In genomic region chr3:10983219-10983916, GRCh38 we compare ENCODE assay signal across 8 cellular contexts. TPM values are rescaled to one million over a fixed set of nuclear protein-coding genes. Genes with fewer than 3 reads are reported as not detected.
DNase-seq lines count a peak whose midpoint lies in the region; ATAC-seq, FAIRE-seq and TF ChIP-seq lines count a peak whose summit lies in the region.

No MANE protein-coding gene starts in this region.

- H3K27ac ChIP-seq in CD4-positive, alpha-beta T cell (ENCODE audit: low read depth, low read length) = no peak overlapping the region
- H3K27ac ChIP-seq in OCI-LY1 (ENCODE audit: low read depth, low read length, poor library complexity, severe bottlenecking) (no peak overlapping the region), dorsolateral prefrontal cortex (peak overlapping the region in 43 of 59 donors; percentile 10 to 86 (median 57))

- H3K79me2 ChIP-seq in OCI-LY1 (ENCODE audit: insufficient read depth, low read length) = no peaks in the 10 kb centered on the region

- TF ChIP-seq CTCF in CD4-positive, alpha-beta T cell (IDR thresholded peaks at IDR 0.05) = peak; percentile 63
- TF ChIP-seq CTCF in OCI-LY1 (IDR thresholded peaks at IDR 0.05; ENCODE audit: low read length) (peak; percentile 72), dorsolateral prefrontal cortex (IDR thresholded peaks at IDR 0.05 in 54 of 56, conservative IDR thresholded peaks at IDR 0.05 in 2 of 56; ENCODE audit: low read depth in 1 of 56, partially characterized antibody in 56 of 56) (peak; percentile 66 to 95 (median 86)), mesothelial cell of epicardium (IDR thresholded peaks at IDR 0.05; ENCODE audit: unreplicated experiment) (peak; percentile 81)

- H4K20me1 ChIP-seq in OCI-LY1 (ENCODE audit: insufficient read depth, low read length) = no peaks in the 10 kb centered on the region

- no peaks in the 10 kb centered on the region for H3K27me3 ChIP-seq in CD4-positive, alpha-beta T cell (ENCODE audit: control insufficient read depth, insufficient read depth, low read length)
- H3K27me3 ChIP-seq in OCI-LY1 (ENCODE audit: insufficient read depth, low read length) = no peaks in the 10 kb centered on the region
- H3K27me3 ChIP-seq in dorsolateral prefrontal cortex = no peaks in the 10 kb centered on the region

- H3K9ac ChIP-seq in OCI-LY1 (ENCODE audit: low read length) = no peak overlapping the region

- intact Hi-C loops in CD4-positive, alpha-beta T cell (cut with DNase I, micrococcal nuclease) = no loop called here
- intact Hi-C loops in dorsolateral prefrontal cortex (cut with DNase I) = loop anchor here (2.0 to 5.0 kb wide), 3 partner anchors 33 to 39 kb away; no protein-coding TSS in a partner anchor

- CTCF ChIA-PET in CD4-positive, alpha-beta T cell (lab: Charles Lee) = interaction anchor here (1.3 kb wide), 1 partner anchor 8 kb away, joined by 3 read pairs; no protein-coding TSS in a partner anchor

- H3K4me3 ChIP-seq in OCI-LY1 (ENCODE audit: low read depth, low read length, poor library complexity, severe bottlenecking) (no peak overlapping the region), dorsolateral prefrontal cortex (peak overlapping the region in 35 of 59 donors; percentile 7 to 54 (median 28))

- no peaks in the 10 kb centered on the region for H3K36me3 Mint-ChIP-seq in CD4-positive, alpha-beta T cell (ENCODE audit: low read depth)
- H3K36me3 Mint-ChIP-seq in mesothelial cell of epicardium = no peaks in the 10 kb centered on the region

- no peak for ATAC-seq in CD4-positive, alpha-beta T cell (ENCODE audit: poor library complexity)
- ATAC-seq in GM21367 (IDR thresholded peaks at IDR 0.05; ENCODE audit: unreplicated experiment) (no peak), HG03139 (IDR thresholded peaks at IDR 0.05; ENCODE audit: unreplicated experiment) (no peak)

- POLR2A ChIA-PET in CD4-positive, alpha-beta T cell (lab: Charles Lee) = no interaction called here

- no peak overlapping the region for H3K27ac Mint-ChIP-seq in CD4-positive, alpha-beta T cell
- H3K27ac Mint-ChIP-seq in mesothelial cell of epicardium = peak overlapping the region; percentile 68

- no peaks in the 10 kb centered on the region for H3F3A ChIP-seq in OCI-LY1 (ENCODE audit: insufficient read depth, low read length)

- peaks cover 9% of the 10 kb centered on the region for H3K4me1 Mint-ChIP-seq in CD4-positive, alpha-beta T cell (ENCODE audit: low read depth)
- H3K4me1 Mint-ChIP-seq in mesothelial cell of epicardium = peaks cover 8% of the 10 kb centered on the region

- H3K4me2 ChIP-seq in OCI-LY1 (ENCODE audit: low read length) = no peak overlapping the region

- H3K4me1 ChIP-seq in OCI-LY1 (ENCODE audit: insufficient read depth, low read length, severe bottlenecking) = no peaks in the 10 kb centered on the region

- H3K9me2 ChIP-seq in OCI-LY1 (ENCODE audit: low read depth, low read length) = no peaks in the 10 kb centered on the region

- no peak for DNase-seq in CD4-positive, alpha-beta T cell
- peak; percentile 20 for DNase-seq in GM18507 (ENCODE audit: extremely low spot score, insufficient read length, low read depth)
- DNase-seq in dorsolateral prefrontal cortex = peak in 3 of 10 donors; percentile 46 to 58 (median 52)
- DNase-seq in mesothelial cell of epicardium (ENCODE audit: low spot score in 2 of 2, unreplicated experiment in 2 of 2) = no peak
- DNase-seq in occipital lobe (lab: John Stamatoyannopoulos, UW) = no peak

- peaks cover 2% of the 10 kb centered on the region for H3K9me3 Mint-ChIP-seq in CD4-positive, alpha-beta T cell
- H3K9me3 Mint-ChIP-seq in mesothelial cell of epicardium = no peaks in the 10 kb centered on the region

- no peaks in the 10 kb centered on the region for H3K36me3 ChIP-seq in OCI-LY1 (ENCODE audit: insufficient read depth, low read length)

- H3K27me3 Mint-ChIP-seq in CD4-positive, alpha-beta T cell = peaks cover 18% of the 10 kb centered on the region
- H3K27me3 Mint-ChIP-seq in mesothelial cell of epicardium (ENCODE audit: low read depth) = peaks cover 68% of the 10 kb centered on the region

- no peaks in the 10 kb centered on the region for H3K9me3 ChIP-seq in CD4-positive, alpha-beta T cell (ENCODE audit: control insufficient read depth, low read length)
- no peaks in the 10 kb centered on the region for H3K9me3 ChIP-seq in OCI-LY1 (ENCODE audit: low read length)

- H3K4me3 Mint-ChIP-seq in CD4-positive, alpha-beta T cell = no peak overlapping the region
- no peak overlapping the region for H3K4me3 Mint-ChIP-seq in mesothelial cell of epicardium

- FAIRE-seq in GM18507 (lab: Jason Lieb, UNC) = peak; percentile 9

- no peak overlapping the region for H2AFZ ChIP-seq in OCI-LY1 (ENCODE audit: low read length)

RNA-seq across cellular contexts. Expression of gene SLC6A1, which starts 9.2 kb away (rescaled TPM):
- not detected for total RNA-seq in CD4-positive, alpha-beta T cell
- 100 to 1,000 TPM; 127 to 356 (median 209) TPM for total RNA-seq in dorsolateral prefrontal cortex
- not detected in 3 replicates for total RNA-seq in mesothelial cell of epicardium
- 61.1 TPM for total RNA-seq in occipital lobe

Comparison
In these comparisons a context has a peak if more than half of its experiments do, and no peak if none do; other contexts are left out.
1. H3K27ac ChIP-seq: peak in dorsolateral prefrontal cortex (43 of 59); none in CD4-positive, alpha-beta T cell (single experiment) and OCI-LY1 (single experiment).
2. RNA of gene SLC6A1, which starts 9.2 kb away (total RNA-seq): 127 to 356 TPM in dorsolateral prefrontal cortex and 61.1 TPM in occipital lobe (single experiment); not detected in mesothelial cell of epicardium and not detected in CD4-positive, alpha-beta T cell; every median in the first group is over 10 times any median in the second.
3. intact Hi-C loops: an anchor here in dorsolateral prefrontal cortex (2.0 to 5.0 kb wide); none called in CD4-positive, alpha-beta T cell.
4. Peak in every context shown above with its lines, with median percentiles within 50 percentile points of each other: CTCF ChIP-seq.